ENCODE assay signal across 2 cellular contexts in the genomic region with DNA sequence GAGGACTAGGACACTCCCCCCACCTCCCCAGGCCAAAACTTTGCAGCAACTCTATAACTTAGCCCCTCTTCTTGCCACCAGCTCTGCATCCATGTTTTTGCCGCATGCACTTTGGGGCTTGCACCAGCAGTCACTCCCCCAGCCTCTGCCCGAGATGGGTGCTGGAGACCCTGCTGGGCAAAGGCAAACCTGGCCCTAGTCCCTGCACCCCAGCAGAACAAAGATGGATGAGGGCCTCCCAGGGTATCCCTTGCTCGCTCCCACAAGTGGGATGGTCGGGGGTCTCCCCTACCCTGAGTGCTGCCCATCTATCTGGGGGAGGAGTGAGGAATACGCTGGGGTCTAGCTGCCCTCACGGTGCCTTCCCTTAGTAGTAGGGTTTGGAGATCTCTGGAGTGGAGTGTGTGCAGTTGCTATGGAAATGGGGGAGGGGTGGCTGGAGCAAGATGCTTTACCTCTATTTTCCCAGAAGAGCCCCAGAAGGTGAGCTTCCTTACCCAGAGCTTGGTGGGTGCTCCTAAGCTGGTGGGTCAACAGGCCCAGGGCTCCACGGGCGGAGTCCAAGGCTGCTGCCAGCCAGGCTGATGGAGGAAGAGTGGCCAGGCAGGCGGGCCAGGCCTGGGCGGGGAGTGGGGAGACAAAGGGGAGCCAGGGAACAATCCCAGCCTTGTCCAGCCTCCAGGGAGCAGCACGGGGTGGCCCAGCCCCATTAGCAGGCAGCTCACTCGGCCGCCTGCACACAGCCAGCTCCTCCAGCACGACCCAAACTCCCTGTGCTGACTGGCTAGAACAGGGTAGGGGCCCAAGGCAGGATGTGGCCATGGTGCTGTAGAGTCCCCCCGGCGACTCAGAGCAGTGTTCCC.
TF ChIP-seq lines count a peak whose summit lies in the region.

A gene with protein sequence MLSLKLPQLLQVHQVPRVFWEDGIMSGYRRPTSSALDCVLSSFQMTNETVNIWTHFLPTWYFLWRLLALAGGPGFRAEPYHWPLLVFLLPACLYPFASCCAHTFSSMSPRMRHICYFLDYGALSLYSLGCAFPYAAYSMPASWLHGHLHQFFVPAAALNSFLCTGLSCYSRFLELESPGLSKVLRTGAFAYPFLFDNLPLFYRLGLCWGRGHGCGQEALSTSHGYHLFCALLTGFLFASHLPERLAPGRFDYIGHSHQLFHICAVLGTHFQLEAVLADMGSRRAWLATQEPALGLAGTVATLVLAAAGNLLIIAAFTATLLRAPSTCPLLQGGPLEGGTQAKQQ (minus strand): TSS at position 597 of the 863 bp plus-strand sequence. CDS start 1,325 bp downstream, outside the sequence.

TF ChIP-seq in HEK293, 187 proteins besides CTCF, POLR2A, EP300 and RAD21:
- no peak for TF ChIP-seq ZNF311 (tag by site-specific recombination; IDR thresholded peaks at IDR 0.05; ENCODE audit: borderline replicate concordance)
- no peak for TF ChIP-seq ZNF16 (tag by site-specific recombination; IDR thresholded peaks at IDR 0.05; ENCODE audit: low read depth)
- peak; percentile 95 for TF ChIP-seq ZNF600 (tag by site-specific recombination; IDR thresholded peaks at IDR 0.05)
- no peak for TF ChIP-seq ZNF112 (tag by site-specific recombination; IDR thresholded peaks at IDR 0.05)
- TF ChIP-seq, protein P1, sequence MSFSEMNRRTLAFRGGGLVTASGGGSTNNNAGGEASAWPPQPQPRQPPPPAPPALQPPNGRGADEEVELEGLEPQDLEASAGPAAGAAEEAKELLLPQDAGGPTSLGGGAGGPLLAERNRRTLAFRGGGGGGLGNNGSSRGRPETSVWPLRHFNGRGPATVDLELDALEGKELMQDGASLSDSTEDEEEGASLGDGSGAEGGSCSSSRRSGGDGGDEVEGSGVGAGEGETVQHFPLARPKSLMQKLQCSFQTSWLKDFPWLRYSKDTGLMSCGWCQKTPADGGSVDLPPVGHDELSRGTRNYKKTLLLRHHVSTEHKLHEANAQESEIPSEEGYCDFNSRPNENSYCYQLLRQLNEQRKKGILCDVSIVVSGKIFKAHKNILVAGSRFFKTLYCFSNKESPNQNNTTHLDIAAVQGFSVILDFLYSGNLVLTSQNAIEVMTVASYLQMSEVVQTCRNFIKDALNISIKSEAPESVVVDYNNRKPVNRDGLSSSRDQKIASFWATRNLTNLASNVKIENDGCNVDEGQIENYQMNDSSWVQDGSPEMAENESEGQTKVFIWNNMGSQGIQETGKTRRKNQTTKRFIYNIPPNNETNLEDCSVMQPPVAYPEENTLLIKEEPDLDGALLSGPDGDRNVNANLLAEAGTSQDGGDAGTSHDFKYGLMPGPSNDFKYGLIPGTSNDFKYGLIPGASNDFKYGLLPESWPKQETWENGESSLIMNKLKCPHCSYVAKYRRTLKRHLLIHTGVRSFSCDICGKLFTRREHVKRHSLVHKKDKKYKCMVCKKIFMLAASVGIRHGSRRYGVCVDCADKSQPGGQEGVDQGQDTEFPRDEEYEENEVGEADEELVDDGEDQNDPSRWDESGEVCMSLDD (tag by site-specific recombination; IDR thresholded peaks at IDR 0.05): no peak
- TF ChIP-seq ZNF37A (tag by site-specific recombination; IDR thresholded peaks at IDR 0.05): no peak
- TF ChIP-seq SCRT2 (tag by site-specific recombination; IDR thresholded peaks at IDR 0.05): no peak
- TF ChIP-seq ZNF791 (tag by site-specific recombination; IDR thresholded peaks at IDR 0.05): no peak
- TF ChIP-seq, protein P2, sequence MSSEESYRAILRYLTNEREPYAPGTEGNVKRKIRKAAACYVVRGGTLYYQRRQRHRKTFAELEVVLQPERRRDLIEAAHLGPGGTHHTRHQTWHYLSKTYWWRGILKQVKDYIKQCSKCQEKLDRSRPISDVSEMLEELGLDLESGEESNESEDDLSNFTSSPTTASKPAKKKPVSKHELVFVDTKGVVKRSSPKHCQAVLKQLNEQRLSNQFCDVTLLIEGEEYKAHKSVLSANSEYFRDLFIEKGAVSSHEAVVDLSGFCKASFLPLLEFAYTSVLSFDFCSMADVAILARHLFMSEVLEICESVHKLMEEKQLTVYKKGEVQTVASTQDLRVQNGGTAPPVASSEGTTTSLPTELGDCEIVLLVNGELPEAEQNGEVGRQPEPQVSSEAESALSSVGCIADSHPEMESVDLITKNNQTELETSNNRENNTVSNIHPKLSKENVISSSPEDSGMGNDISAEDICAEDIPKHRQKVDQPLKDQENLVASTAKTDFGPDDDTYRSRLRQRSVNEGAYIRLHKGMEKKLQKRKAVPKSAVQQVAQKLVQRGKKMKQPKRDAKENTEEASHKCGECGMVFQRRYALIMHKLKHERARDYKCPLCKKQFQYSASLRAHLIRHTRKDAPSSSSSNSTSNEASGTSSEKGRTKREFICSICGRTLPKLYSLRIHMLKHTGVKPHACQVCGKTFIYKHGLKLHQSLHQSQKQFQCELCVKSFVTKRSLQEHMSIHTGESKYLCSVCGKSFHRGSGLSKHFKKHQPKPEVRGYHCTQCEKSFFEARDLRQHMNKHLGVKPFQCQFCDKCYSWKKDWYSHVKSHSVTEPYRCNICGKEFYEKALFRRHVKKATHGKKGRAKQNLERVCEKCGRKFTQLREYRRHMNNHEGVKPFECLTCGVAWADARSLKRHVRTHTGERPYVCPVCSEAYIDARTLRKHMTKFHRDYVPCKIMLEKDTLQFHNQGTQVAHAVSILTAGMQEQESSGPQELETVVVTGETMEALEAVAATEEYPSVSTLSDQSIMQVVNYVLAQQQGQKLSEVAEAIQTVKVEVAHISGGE (tag by site-specific recombination; conservative IDR thresholded peaks at IDR 0.05; ENCODE audit: low read depth): no peak
- peak; percentile 46 for TF ChIP-seq GLIS2 (tag by site-specific recombination; IDR thresholded peaks at IDR 0.05)
- TF ChIP-seq ZFP37 (tag by site-specific recombination; IDR thresholded peaks at IDR 0.05): no peak
- TF ChIP-seq PRDM1 (tag by site-specific recombination; IDR thresholded peaks at IDR 0.05): no peak
- TF ChIP-seq, protein P3, sequence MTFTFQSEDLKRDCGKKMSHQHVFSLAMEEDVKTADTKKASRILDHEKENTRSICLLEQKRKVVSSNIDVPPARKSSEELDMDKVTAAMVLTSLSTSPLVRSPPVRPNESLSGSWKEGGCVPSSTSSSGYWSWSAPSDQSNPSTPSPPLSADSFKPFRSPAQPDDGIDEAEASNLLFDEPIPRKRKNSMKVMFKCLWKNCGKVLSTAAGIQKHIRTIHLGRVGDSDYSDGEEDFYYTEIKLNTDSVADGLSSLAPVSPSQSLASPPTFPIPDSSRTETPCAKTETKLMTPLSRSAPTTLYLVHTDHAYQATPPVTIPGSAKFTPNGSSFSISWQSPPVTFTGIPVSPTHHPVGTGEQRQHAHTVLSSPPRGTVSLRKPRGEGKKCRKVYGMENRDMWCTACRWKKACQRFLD (tag by site-specific recombination; IDR thresholded peaks at IDR 0.05): no peak
- no peak for TF ChIP-seq ZNF184 (tag by site-specific recombination; IDR thresholded peaks at IDR 0.05)
- TF ChIP-seq ZNF654 (tag by site-specific recombination; IDR thresholded peaks at IDR 0.05; ENCODE audit: low read depth): no peak
- TF ChIP-seq ZNF658 (tag by site-specific recombination; IDR thresholded peaks at IDR 0.05): no peak
- TF ChIP-seq ZBTB17 (tag by site-specific recombination; IDR thresholded peaks at IDR 0.05): 0 out of 2 replicates have a peak, but pooled peaks have one; percentile 10
- no peak for TF ChIP-seq MEIS1 (CRISPR knock-in tag; IDR thresholded peaks at IDR 0.05; ENCODE audit: borderline replicate concordance)
- TF ChIP-seq ZNF747 (tag by site-specific recombination; IDR thresholded peaks at IDR 0.05): no peak

TF ChIP-seq in H1, 55 proteins besides CTCF, POLR2A, EP300 and RAD21:
- TF ChIP-seq POLR2AphosphoS5 (IDR thresholded peaks at IDR 0.05; ENCODE audit: low read depth, low read length): peak; percentile 53; the same call in 1 of the 2 replicates
- TF ChIP-seq SP4 (IDR thresholded peaks at IDR 0.05; ENCODE audit: low read length): no peak
